Comparison of ENCODE assay signal across 35 cellular contexts in the genomic region with DNA sequence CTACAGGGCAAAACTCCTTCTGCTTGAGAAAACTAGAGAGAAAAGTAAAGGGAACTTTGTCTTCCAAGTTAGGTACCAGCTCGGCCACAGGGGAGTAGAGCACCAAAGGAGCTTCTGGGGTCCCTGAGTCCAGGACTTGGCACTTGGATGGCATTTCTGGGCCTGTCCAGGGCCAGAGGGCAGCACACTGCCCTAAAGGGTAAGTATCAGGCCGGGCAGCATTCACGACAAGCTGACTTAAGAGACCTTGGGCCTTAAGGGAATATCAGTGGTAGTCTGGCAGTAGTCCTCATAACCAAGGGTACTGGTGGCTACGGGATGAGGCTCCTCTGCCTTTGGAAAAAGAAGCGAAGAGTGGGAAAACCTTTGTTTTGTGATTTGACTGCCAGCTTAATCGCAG.
"Had no signal": no experiment of that assay in that cellular context is flagged by ENCODE, and none has a peak within 500 bp of the region (broad histone marks: within the 10 kb centered on the region; RNA-seq: fewer than 3 reads in every experiment).

No MANE protein-coding gene starts in this region.

- DNase-seq: Karpas-422, Kasumi-1, KG1, MG63, MM.1S, MV-4-11, NCI-H1048, NCI-H1092, NCI-H1092 treated with DMSO at 0.1 percent for 48 hours, NCI-H1105, NCI-H1105 treated with DMSO at 0.1 percent for 48 hours, NCI-H1417, NCI-H1417 treated with DMSO at 0.1 percent for 48 hours, NCI-H1436, NCI-H1436 treated with DMSO at 0.1 percent for 48 hours, NCI-H146, NCI-H1694, NCI-H1694 treated with DMSO at 0.1 percent for 48 hours, NCI-H187, NCI-H187 treated with DMSO at 0.1 percent for 48 hours, NCI-H1930, NCI-H2029, NCI-H2029 treated with DMSO at 0.1 percent for 48 hours, NCI-H2081, NCI-H2081 treated with DMSO at 0.1 percent for 48 hours, NCI-H2107, NCI-H2171, NCI-H2171 treated with DMSO at 0.1 percent for 48 hours, NCI-H2227 treated with DMSO at 0.1 percent for 48 hours, NCI-H226, NCI-H345, NCI-H446, NCI-H446 treated with DMSO at 0.1 percent for 48 hours, NCI-H510A had no signal

- H3K9me3 ChIP-seq: MG63 had no signal

- H3K27ac ChIP-seq: KMS-11 had no signal

- H3K27me3 ChIP-seq: MG63 had no signal

- H3K4me3 ChIP-seq: MG63 had no signal

- H3K36me3 ChIP-seq: MG63 had no signal
